ENCODE assay signal across 23 cellular contexts in genomic region chr1:92327794-92328193, GRCh38.
"Had no signal": no experiment of that assay in that cellular context is flagged by ENCODE, and none has a peak within 500 bp of the region (broad histone marks: within the 10 kb centered on the region; RNA-seq: fewer than 3 reads in every experiment).

No MANE protein-coding gene starts in this region.

- DNase-seq: KBM-7, MV-4-11, NCI-H1048, NCI-H1105, NCI-H1417, NCI-H1436 treated with DMSO at 0.1 percent for 48 hours, NCI-H1694, NCI-H187 treated with DMSO at 0.1 percent for 48 hours, NCI-H2029 treated with DMSO at 0.1 percent for 48 hours, NCI-H2171 treated with DMSO at 0.1 percent for 48 hours, NCI-H2227 treated with DMSO at 0.1 percent for 48 hours, NCI-H446, NCI-H510A, NCI-H524 treated with DMSO at 0.1 percent for 48 hours, NCI-H69, NCI-H774, PC-3, SHP77, SK-N-SH, SW 1271 had no signal

- H3K27ac ChIP-seq: RWPE1 had no signal

- H3K4me3 Mint-ChIP-seq: IgD-negative memory B cell had no signal

- H3K27ac Mint-ChIP-seq: IgD-negative memory B cell had no signal

- H3K4me2 ChIP-seq: SK-N-SH had no signal

- ATAC-seq: Panc1, PC-3 had no signal

- H3K4me1 Mint-ChIP-seq: IgD-negative memory B cell had no signal

- H3K9me3 ChIP-seq: SK-N-SH had no signal

- H3K27me3 Mint-ChIP-seq: IgD-negative memory B cell had no signal
